In the genomic region with DNA sequence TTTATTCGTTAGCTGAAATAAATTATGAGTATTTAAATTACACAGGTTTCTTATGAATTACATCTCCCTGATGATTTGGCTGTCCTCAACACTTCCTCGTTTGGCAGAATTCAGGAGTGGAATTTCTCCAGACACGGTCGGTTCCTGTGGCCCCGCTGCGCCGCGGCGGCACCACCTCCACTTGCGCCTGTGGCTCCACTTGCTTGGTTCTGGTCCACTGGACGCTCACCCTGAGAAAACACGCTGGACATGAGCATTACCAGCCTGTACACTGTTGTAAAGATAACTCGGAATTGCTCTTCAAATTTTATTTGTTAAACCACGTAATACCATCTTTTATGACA, we compare ENCODE assay signal across 7 cellular contexts.
DNase-seq lines count a peak whose midpoint lies in the region; ATAC-seq and TF ChIP-seq lines count a peak whose summit lies in the region.

No MANE protein-coding gene starts in this region.

- peak; percentile 21 for ATAC-seq in GM19328 (IDR thresholded peaks at IDR 0.05; ENCODE audit: unreplicated experiment)
- peak; percentile 6 for ATAC-seq in HG02981 (IDR thresholded peaks at IDR 0.05; ENCODE audit: unreplicated experiment)
- peak; percentile 9 for ATAC-seq in activated CD8-positive, alpha-beta T cell treated with anti-CD3 and anti-CD28 coated beads for 36 hours
- peak; percentile 19 for ATAC-seq in stimulated activated naive B cell treated with anti-CD40 and anti-IgM and Interleukin-4, amounts not matched to agents 10 μg/mL and 1 μg/mL and 100 μg/mL, for 72 hours (replicated peaks)

- peaks cover 33% of the 10 kb centered on the region for H3K36me3 Mint-ChIP-seq in activated CD8-positive, alpha-beta T cell treated with anti-CD3 and anti-CD28 coated beads for 36 hours (ENCODE audit: low read depth)
- H3K36me3 Mint-ChIP-seq in stimulated activated naive B cell treated with anti-CD40 and anti-IgM and Interleukin-4, amounts not matched to agents 10 μg/mL and 1 μg/mL and 100 μg/mL, for 72 hours: peaks cover 19 to 26% of the 10 kb centered on the region in 2 donors

- intact Hi-C loops in activated CD8-positive, alpha-beta T cell treated with anti-CD3 and anti-CD28 coated beads for 36 hours (cut with micrococcal nuclease): loop anchor here (5.0 kb wide), 1 partner anchor 84 kb away; a partner anchor contains a TSS

- peak overlapping the region; percentile 48; the same call in 1 of the 2 replicates for H3K4me3 ChIP-seq in iPS DF 6.9 (ENCODE audit: low read length)

- no peak for TF ChIP-seq CTCF in activated CD8-positive, alpha-beta T cell treated with anti-CD3 and anti-CD28 coated beads for 36 hours (IDR thresholded peaks at IDR 0.05)

- H3K4me3 Mint-ChIP-seq in activated CD8-positive, alpha-beta T cell treated with anti-CD3 and anti-CD28 coated beads for 36 hours: peak overlapping the region; percentile 91
- peak overlapping the region; percentile 99 for H3K4me3 Mint-ChIP-seq in stimulated activated naive B cell treated with anti-CD40 and anti-IgM and Interleukin-4, amounts not matched to agents 10 μg/mL and 1 μg/mL and 100 μg/mL, for 72 hours

- H3K36me3 ChIP-seq in iPS DF 6.9 (ENCODE audit: control insufficient read depth, insufficient read depth, low read length): no peaks in the 10 kb centered on the region

- no peak overlapping the region for H3K27ac ChIP-seq in iPS DF 6.9 (ENCODE audit: low read length)

- POLR2A ChIA-PET in activated CD8-positive, alpha-beta T cell treated with anti-CD3 and anti-CD28 coated beads for 36 hours (lab: Charles Lee): no interaction called here

- no peaks in the 10 kb centered on the region for H3K9me3 ChIP-seq in iPS DF 6.9 (ENCODE audit: control insufficient read depth, insufficient read depth, low read length)

- peaks cover 35% of the 10 kb centered on the region for H3K4me1 Mint-ChIP-seq in activated CD8-positive, alpha-beta T cell treated with anti-CD3 and anti-CD28 coated beads for 36 hours (ENCODE audit: low read depth)
- H3K4me1 Mint-ChIP-seq in stimulated activated naive B cell treated with anti-CD40 and anti-IgM and Interleukin-4, amounts not matched to agents 10 μg/mL and 1 μg/mL and 100 μg/mL, for 72 hours: peaks cover 18 to 28% of the 10 kb centered on the region in 2 donors

- no peaks in the 10 kb centered on the region for H3K27me3 Mint-ChIP-seq in activated CD8-positive, alpha-beta T cell treated with anti-CD3 and anti-CD28 coated beads for 36 hours
- peaks cover 0 to 6% of the 10 kb centered on the region in 2 donors for H3K27me3 Mint-ChIP-seq in stimulated activated naive B cell treated with anti-CD40 and anti-IgM and Interleukin-4, amounts not matched to agents 10 μg/mL and 1 μg/mL and 100 μg/mL, for 72 hours

- H3K27ac Mint-ChIP-seq in activated CD8-positive, alpha-beta T cell treated with anti-CD3 and anti-CD28 coated beads for 36 hours: peak overlapping the region; percentile 94
- peak overlapping the region; percentile 87 for H3K27ac Mint-ChIP-seq in stimulated activated naive B cell treated with anti-CD40 and anti-IgM and Interleukin-4, amounts not matched to agents 10 μg/mL and 1 μg/mL and 100 μg/mL, for 72 hours

- peaks cover 3% of the 10 kb centered on the region for H3K9me3 Mint-ChIP-seq in activated CD8-positive, alpha-beta T cell treated with anti-CD3 and anti-CD28 coated beads for 36 hours
- H3K9me3 Mint-ChIP-seq in stimulated activated naive B cell treated with anti-CD40 and anti-IgM and Interleukin-4, amounts not matched to agents 10 μg/mL and 1 μg/mL and 100 μg/mL, for 72 hours: peaks cover 0 to 2% of the 10 kb centered on the region in 2 donors

- no CpG with 5 or more reads among the region's 14 CpGs for WGBS in iPS DF 6.9 (ENCODE audit: insufficient coverage, insufficient read length)

- no peaks in the 10 kb centered on the region for H3K27me3 ChIP-seq in iPS DF 6.9 (ENCODE audit: control insufficient read depth, insufficient read depth, low read length)

- peaks cover 2% of the 10 kb centered on the region for H3K4me1 ChIP-seq in iPS DF 6.9 (ENCODE audit: control insufficient read depth, insufficient read depth, low read length)

- DNase-seq in activated CD8-positive, alpha-beta T cell treated with anti-CD3 and anti-CD28 coated beads for 36 hours: no peak
- DNase-seq in iPS DF 6.9 (ENCODE audit: low read depth, low spot score) (no peak), NCI-H226 (no peak), NCI-H2227 (lab: John Stamatoyannopoulos, UW; ENCODE audit: unreplicated experiment) (no peak)
- DNase-seq in stimulated activated naive B cell treated with anti-CD40 and anti-IgM and Interleukin-4, amounts not matched to agents 10 μg/mL and 1 μg/mL and 100 μg/mL, for 72 hours: no peak

- CTCF ChIA-PET in activated CD8-positive, alpha-beta T cell treated with anti-CD3 and anti-CD28 coated beads for 36 hours (lab: Charles Lee): no interaction called here
